In genomic region chr14:48325486-48325885, GRCh38 we compare ENCODE assay signal across 19 cellular contexts.
"Had no signal": no experiment of that assay in that cellular context is flagged by ENCODE, and none has a peak within 500 bp of the region (broad histone marks: within the 10 kb centered on the region; RNA-seq: fewer than 3 reads in every experiment).

No MANE protein-coding gene starts in this region.

- DNase-seq: activated CD4-positive, alpha-beta memory T cell treated with anti-CD3 and anti-CD28 coated beads, Interleukin-2, amount 10 ng/mL, durations not matched to agents 7 days and 5 days; activated CD4-positive, alpha-beta T cell treated with anti-CD3 and anti-CD28 coated beads for 4 hours; activated CD8-positive, alpha-beta memory T cell treated with anti-CD3 and anti-CD28 coated beads, Interleukin-2, amount 10 ng/mL, durations not matched to agents 7 days and 5 days; activated naive CD4-positive, alpha-beta T cell treated with anti-CD3 and anti-CD28 coated beads for 36 hours; activated naive CD8-positive, alpha-beta T cell treated with anti-CD3 and anti-CD28 coated beads, Interleukin-2, amount 50 U/mL, for 24 hours; effector CD8-positive, alpha-beta T cell; occipital lobe; stimulated activated CD4-positive, alpha-beta T cell treated with anti-CD3 and anti-CD28 coated beads, Interleukin-15, amount 100 ng/mL, for 24 hours; stimulated activated CD4-positive, alpha-beta T cell treated with anti-CD3 and anti-CD28 coated beads, Interleukin-2, amount 100 ng/mL, for 48 hours; transverse colon had no signal

- H3K27me3 Mint-ChIP-seq: activated CD4-positive, alpha-beta memory T cell treated with anti-CD3 and anti-CD28 coated beads, Interleukin-2, amount 10 ng/mL, durations not matched to agents 7 days and 5 days; activated CD8-positive, alpha-beta memory T cell treated with anti-CD3 and anti-CD28 coated beads, Interleukin-2, amount 10 ng/mL, durations not matched to agents 7 days and 5 days; activated naive CD8-positive, alpha-beta T cell treated with anti-CD3 and anti-CD28 coated beads, Interleukin-2, amount 50 U/mL, for 24 hours; activated T-helper 17 cell treated with anti-CD3 and anti-CD28 coated beads, Interleukin-2, amount 50 U/mL, for 72 hours; dendritic cell treated with granulocyte-macrophage colony-stimulating factor and Interleukin-4, amounts not matched to agents 40 ng/mL and 50 ng/mL, for 4 days; stimulated activated naive CD8-positive, alpha-beta T cell treated with anti-CD3 and anti-CD28 coated beads, Interleukin-15, Interleukin-2, amounts not matched to agents 100 ng/mL and 50 ng/mL, for 24 hours had no signal

- ATAC-seq: activated CD8-positive, alpha-beta memory T cell treated with anti-CD3 and anti-CD28 coated beads, Interleukin-2, amount 10 ng/mL, durations not matched to agents 7 days and 5 days; activated naive CD8-positive, alpha-beta T cell treated with anti-CD3 and anti-CD28 coated beads, Interleukin-2, amount 50 U/mL, for 24 hours; activated T-helper 17 cell treated with anti-CD3 and anti-CD28 coated beads, Interleukin-2, amount 50 U/mL, for 72 hours; left lobe of liver; WTC11 had no signal

- H3K9me3 Mint-ChIP-seq: activated naive CD4-positive, alpha-beta T cell treated with anti-CD3 and anti-CD28 coated beads for 36 hours had no signal

- H3K4me3 Mint-ChIP-seq: activated CD4-positive, alpha-beta memory T cell treated with anti-CD3 and anti-CD28 coated beads, Interleukin-2, amount 10 ng/mL, durations not matched to agents 7 days and 5 days; activated CD8-positive, alpha-beta memory T cell treated with anti-CD3 and anti-CD28 coated beads, Interleukin-2, amount 10 ng/mL, durations not matched to agents 7 days and 5 days; activated naive CD4-positive, alpha-beta T cell treated with anti-CD3 and anti-CD28 coated beads for 36 hours; activated naive CD8-positive, alpha-beta T cell treated with anti-CD3 and anti-CD28 coated beads, Interleukin-2, amount 50 U/mL, for 24 hours; activated T-helper 17 cell treated with anti-CD3 and anti-CD28 coated beads, Interleukin-2, amount 50 U/mL, for 72 hours; dendritic cell treated with granulocyte-macrophage colony-stimulating factor and Interleukin-4, amounts not matched to agents 40 ng/mL and 50 ng/mL, for 4 days; stimulated activated naive CD8-positive, alpha-beta T cell treated with anti-CD3 and anti-CD28 coated beads, Interleukin-15, Interleukin-2, amounts not matched to agents 100 ng/mL and 50 ng/mL, for 24 hours; T-helper 2 cell treated with Interferon-gamma antibody and Interleukin-4, amounts not matched to agents 5 μg/mL and 100 μg/mL, for 36 hours; WTC11 had no signal

- H3K4me3 ChIP-seq: esophagus muscularis mucosa, lung, transverse colon, vagina had no signal

- H3K27ac ChIP-seq: esophagus muscularis mucosa, transverse colon, vagina had no signal

- H3K36me3 ChIP-seq: esophagus muscularis mucosa, transverse colon, vagina had no signal

- H3K4me1 Mint-ChIP-seq: activated CD4-positive, alpha-beta memory T cell treated with anti-CD3 and anti-CD28 coated beads, Interleukin-2, amount 10 ng/mL, durations not matched to agents 7 days and 5 days; activated CD8-positive, alpha-beta memory T cell treated with anti-CD3 and anti-CD28 coated beads, Interleukin-2, amount 10 ng/mL, durations not matched to agents 7 days and 5 days; activated naive CD8-positive, alpha-beta T cell treated with anti-CD3 and anti-CD28 coated beads, Interleukin-2, amount 50 U/mL, for 24 hours; activated T-helper 17 cell treated with anti-CD3 and anti-CD28 coated beads, Interleukin-2, amount 50 U/mL, for 72 hours; WTC11 had no signal

- H3K4me1 ChIP-seq: esophagus muscularis mucosa, transverse colon, vagina had no signal

- H3K27me3 ChIP-seq: esophagus muscularis mucosa, transverse colon, vagina had no signal

- H3K36me3 Mint-ChIP-seq: activated CD8-positive, alpha-beta memory T cell treated with anti-CD3 and anti-CD28 coated beads, Interleukin-2, amount 10 ng/mL, durations not matched to agents 7 days and 5 days; WTC11 had no signal

- H3K27ac Mint-ChIP-seq: activated CD4-positive, alpha-beta memory T cell treated with anti-CD3 and anti-CD28 coated beads, Interleukin-2, amount 10 ng/mL, durations not matched to agents 7 days and 5 days; activated CD8-positive, alpha-beta memory T cell treated with anti-CD3 and anti-CD28 coated beads, Interleukin-2, amount 10 ng/mL, durations not matched to agents 7 days and 5 days; activated naive CD4-positive, alpha-beta T cell treated with anti-CD3 and anti-CD28 coated beads for 36 hours; activated naive CD8-positive, alpha-beta T cell treated with anti-CD3 and anti-CD28 coated beads, Interleukin-2, amount 50 U/mL, for 24 hours; activated T-helper 17 cell treated with anti-CD3 and anti-CD28 coated beads, Interleukin-2, amount 50 U/mL, for 72 hours; dendritic cell treated with granulocyte-macrophage colony-stimulating factor and Interleukin-4, amounts not matched to agents 40 ng/mL and 50 ng/mL, for 4 days; stimulated activated naive CD8-positive, alpha-beta T cell treated with anti-CD3 and anti-CD28 coated beads, Interleukin-15, Interleukin-2, amounts not matched to agents 100 ng/mL and 50 ng/mL, for 24 hours; T-helper 2 cell treated with Interferon-gamma antibody and Interleukin-4, amounts not matched to agents 5 μg/mL and 100 μg/mL, for 36 hours; WTC11 had no signal
